19 cellular contexts compared by ENCODE assay signal in the genomic region with DNA sequence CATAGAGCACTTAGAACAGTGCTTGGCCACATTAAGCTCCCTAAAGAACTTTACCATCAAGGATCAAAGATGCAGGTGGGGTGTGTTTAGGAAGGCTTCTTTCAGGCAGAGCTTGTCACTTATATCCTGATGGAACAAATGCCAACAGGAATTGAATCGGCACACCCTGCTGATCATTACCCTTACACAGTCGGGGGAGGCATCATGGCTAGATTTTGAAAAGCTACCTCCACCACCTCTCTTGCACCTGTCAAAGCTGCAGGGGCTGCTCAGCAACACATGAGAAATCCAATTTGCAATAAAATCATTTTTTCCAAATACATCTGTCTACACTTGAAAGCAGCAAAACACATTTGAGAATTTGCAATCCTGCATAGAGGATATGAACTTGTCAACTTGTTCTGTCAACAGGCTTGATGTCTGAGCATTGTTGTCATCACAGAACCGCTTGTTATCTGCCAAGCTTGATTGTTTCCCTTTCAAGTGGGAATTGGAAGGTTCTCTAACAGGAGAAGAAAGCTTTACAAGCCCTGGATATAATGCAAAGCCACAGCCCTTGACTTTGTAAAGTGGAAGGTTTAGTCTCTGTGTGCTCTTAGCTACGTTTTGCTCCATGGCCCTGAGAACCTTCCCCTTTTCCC. TPM values are rescaled to one million over a fixed set of nuclear protein-coding genes. Genes with fewer than 3 reads are reported as not detected.
A peak's percentile ranks its signal among the peaks of the same experiment; 100 is the strongest.
DNase-seq lines count a peak whose midpoint lies in the region; ATAC-seq and TF ChIP-seq lines count a peak whose summit lies in the region.
"Had no signal": no experiment of that assay in that cellular context is flagged by ENCODE, and none has a peak within 500 bp of the region (broad histone marks: within the 10 kb centered on the region; RNA-seq: fewer than 3 reads in every experiment).

No MANE protein-coding gene starts in this region.

- peaks cover 4% of the 10 kb centered on the region for H3K27me3 ChIP-seq in neural cell (ENCODE audit: insufficient read depth, low read depth, low read length)

- H3F3A ChIP-seq in neural cell (ENCODE audit: insufficient read depth, low read length, poor library complexity, severe bottlenecking): no peaks in the 10 kb centered on the region

- H3K36me3 ChIP-seq in neural cell (ENCODE audit: insufficient read depth, low read length): no peaks in the 10 kb centered on the region

- H4K20me1 ChIP-seq in neural cell (ENCODE audit: insufficient read depth): no peaks in the 10 kb centered on the region

- no peak overlapping the region for H3K27ac ChIP-seq in neural cell (ENCODE audit: low read length)
- H3K27ac ChIP-seq: GM23248 had no signal

- TF ChIP-seq RAD21 in neural cell (conservative IDR thresholded peaks at IDR 0.05): no peak

- no peak for TF ChIP-seq CTCF in neural cell (IDR thresholded peaks at IDR 0.05; ENCODE audit: poor library complexity, severe bottlenecking)

- no peaks in the 10 kb centered on the region for H3K9me3 ChIP-seq in neural cell (ENCODE audit: low read length)

- DNase-seq in NCI-H1417 (lab: John Stamatoyannopoulos, UW): peak in 2 of 3 experiments; percentile 30 to 52
- no peak for DNase-seq in NCI-H1417 treated with DMSO at 0.1 percent for 48 hours (lab: John Stamatoyannopoulos, UW)
- DNase-seq in NCI-H128 (lab: John Stamatoyannopoulos, UW; ENCODE audit: unreplicated experiment): peak; percentile 24
- peak; percentile 62 for DNase-seq in NCI-H345 treated with DMSO at 0.1 percent for 48 hours (lab: John Stamatoyannopoulos, UW; ENCODE audit: unreplicated experiment)
- DNase-seq in activated CD4-positive, alpha-beta T cell treated with anti-CD3 and anti-CD28 coated beads, Interleukin-2, amount 50 U/mL, for 48 hours: no peak
- DNase-seq: Calu3; CD4-positive, alpha-beta memory T cell; GDM1; GM23248; MV-4-11; NCI-H1694; NCI-H69; OCI-M1; SIG-M5 had no signal

- TF ChIP-seq EP300 in neural cell (conservative IDR thresholded peaks at IDR 0.05; ENCODE audit: poor library complexity, severe bottlenecking): peak; percentile 91

- H3K9ac ChIP-seq in neural cell (ENCODE audit: low read length): no peak overlapping the region
- H3K9ac ChIP-seq: GM23248 had no signal

- no peak overlapping the region for H3K4me2 ChIP-seq in neural cell (ENCODE audit: low read length)

- no peaks in the 10 kb centered on the region for H3K9me2 ChIP-seq in neural cell (ENCODE audit: insufficient read depth, low read length)

- H3K4me3 ChIP-seq in neural cell (ENCODE audit: low read length): no peak overlapping the region
- H3K4me3 ChIP-seq: GM12878, GM23248, K562 had no signal

- H2AFZ ChIP-seq in neural cell (ENCODE audit: low read depth, low read length): no peak overlapping the region
- H2AFZ ChIP-seq: GM23248 had no signal

- H3K79me2 ChIP-seq in neural cell (replicated peaks; ENCODE audit: insufficient read depth, low read length): no peaks in the 10 kb centered on the region

- ATAC-seq in GM21717 (IDR thresholded peaks at IDR 0.05; ENCODE audit: unreplicated experiment): no peak
- no peak for ATAC-seq in HG02938 (IDR thresholded peaks at IDR 0.05; ENCODE audit: unreplicated experiment)
- ATAC-seq: GM12878, K562 had no signal

TF ChIP-seq in neural cell, 6 proteins besides CTCF, POLR2A, EP300 and RAD21:
- TF ChIP-seq EZH2 (IDR thresholded peaks at IDR 0.05; ENCODE audit: borderline replicate concordance, insufficient read depth, low read length, poor library complexity, severe bottlenecking) (no peak), SMC3 (conservative IDR thresholded peaks at IDR 0.05; ENCODE audit: poor library complexity) (no peak), TAF1 (IDR thresholded peaks at IDR 0.05; ENCODE audit: low read depth) (no peak), MXI1 (conservative IDR thresholded peaks at IDR 0.05; ENCODE audit: poor library complexity, severe bottlenecking) (no peak), POLR2AphosphoS5 (IDR thresholded peaks at IDR 0.05) (peak; percentile 97)
- TF ChIP-seq, protein P1, sequence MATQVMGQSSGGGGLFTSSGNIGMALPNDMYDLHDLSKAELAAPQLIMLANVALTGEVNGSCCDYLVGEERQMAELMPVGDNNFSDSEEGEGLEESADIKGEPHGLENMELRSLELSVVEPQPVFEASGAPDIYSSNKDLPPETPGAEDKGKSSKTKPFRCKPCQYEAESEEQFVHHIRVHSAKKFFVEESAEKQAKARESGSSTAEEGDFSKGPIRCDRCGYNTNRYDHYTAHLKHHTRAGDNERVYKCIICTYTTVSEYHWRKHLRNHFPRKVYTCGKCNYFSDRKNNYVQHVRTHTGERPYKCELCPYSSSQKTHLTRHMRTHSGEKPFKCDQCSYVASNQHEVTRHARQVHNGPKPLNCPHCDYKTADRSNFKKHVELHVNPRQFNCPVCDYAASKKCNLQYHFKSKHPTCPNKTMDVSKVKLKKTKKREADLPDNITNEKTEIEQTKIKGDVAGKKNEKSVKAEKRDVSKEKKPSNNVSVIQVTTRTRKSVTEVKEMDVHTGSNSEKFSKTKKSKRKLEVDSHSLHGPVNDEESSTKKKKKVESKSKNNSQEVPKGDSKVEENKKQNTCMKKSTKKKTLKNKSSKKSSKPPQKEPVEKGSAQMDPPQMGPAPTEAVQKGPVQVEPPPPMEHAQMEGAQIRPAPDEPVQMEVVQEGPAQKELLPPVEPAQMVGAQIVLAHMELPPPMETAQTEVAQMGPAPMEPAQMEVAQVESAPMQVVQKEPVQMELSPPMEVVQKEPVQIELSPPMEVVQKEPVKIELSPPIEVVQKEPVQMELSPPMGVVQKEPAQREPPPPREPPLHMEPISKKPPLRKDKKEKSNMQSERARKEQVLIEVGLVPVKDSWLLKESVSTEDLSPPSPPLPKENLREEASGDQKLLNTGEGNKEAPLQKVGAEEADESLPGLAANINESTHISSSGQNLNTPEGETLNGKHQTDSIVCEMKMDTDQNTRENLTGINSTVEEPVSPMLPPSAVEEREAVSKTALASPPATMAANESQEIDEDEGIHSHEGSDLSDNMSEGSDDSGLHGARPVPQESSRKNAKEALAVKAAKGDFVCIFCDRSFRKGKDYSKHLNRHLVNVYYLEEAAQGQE (IDR thresholded peaks at IDR 0.05; ENCODE audit: borderline replicate concordance): peak; percentile 65

RNA-seq across cellular contexts. Expression of a gene that starts 24.6 kb away (rescaled TPM):
- 15.9 and 18.9 TPM in 2 replicates for polyA plus RNA-seq in neural cell
- 21.3 and 21.9 TPM in 2 replicates for polyA minus RNA-seq in neural cell

Comparison
In these comparisons a context has a peak if more than half of its experiments do, and no peak if none do; other contexts are left out.
1. DNase-seq: peak in NCI-H1417 (2 of 3), NCI-H128 (single experiment) and NCI-H345 treated with DMSO at 0.1 percent for 48 hours (single experiment); none in NCI-H1417 treated with DMSO at 0.1 percent for 48 hours (single experiment) and activated CD4-positive, alpha-beta T cell treated with anti-CD3 and anti-CD28 coated beads, Interleukin-2, amount 50 U/mL, for 48 hours (0 of 2).